ENCODE assay signal across 1 cellular context in genomic region chr11:70209391-70209912, GRCh38.
TF ChIP-seq lines count a peak whose summit lies in the region.

No MANE protein-coding gene starts in this region.

TF ChIP-seq in GM23338, 12 proteins besides CTCF, POLR2A, EP300 and RAD21 (continued from another document):
- TF ChIP-seq, protein P1, sequence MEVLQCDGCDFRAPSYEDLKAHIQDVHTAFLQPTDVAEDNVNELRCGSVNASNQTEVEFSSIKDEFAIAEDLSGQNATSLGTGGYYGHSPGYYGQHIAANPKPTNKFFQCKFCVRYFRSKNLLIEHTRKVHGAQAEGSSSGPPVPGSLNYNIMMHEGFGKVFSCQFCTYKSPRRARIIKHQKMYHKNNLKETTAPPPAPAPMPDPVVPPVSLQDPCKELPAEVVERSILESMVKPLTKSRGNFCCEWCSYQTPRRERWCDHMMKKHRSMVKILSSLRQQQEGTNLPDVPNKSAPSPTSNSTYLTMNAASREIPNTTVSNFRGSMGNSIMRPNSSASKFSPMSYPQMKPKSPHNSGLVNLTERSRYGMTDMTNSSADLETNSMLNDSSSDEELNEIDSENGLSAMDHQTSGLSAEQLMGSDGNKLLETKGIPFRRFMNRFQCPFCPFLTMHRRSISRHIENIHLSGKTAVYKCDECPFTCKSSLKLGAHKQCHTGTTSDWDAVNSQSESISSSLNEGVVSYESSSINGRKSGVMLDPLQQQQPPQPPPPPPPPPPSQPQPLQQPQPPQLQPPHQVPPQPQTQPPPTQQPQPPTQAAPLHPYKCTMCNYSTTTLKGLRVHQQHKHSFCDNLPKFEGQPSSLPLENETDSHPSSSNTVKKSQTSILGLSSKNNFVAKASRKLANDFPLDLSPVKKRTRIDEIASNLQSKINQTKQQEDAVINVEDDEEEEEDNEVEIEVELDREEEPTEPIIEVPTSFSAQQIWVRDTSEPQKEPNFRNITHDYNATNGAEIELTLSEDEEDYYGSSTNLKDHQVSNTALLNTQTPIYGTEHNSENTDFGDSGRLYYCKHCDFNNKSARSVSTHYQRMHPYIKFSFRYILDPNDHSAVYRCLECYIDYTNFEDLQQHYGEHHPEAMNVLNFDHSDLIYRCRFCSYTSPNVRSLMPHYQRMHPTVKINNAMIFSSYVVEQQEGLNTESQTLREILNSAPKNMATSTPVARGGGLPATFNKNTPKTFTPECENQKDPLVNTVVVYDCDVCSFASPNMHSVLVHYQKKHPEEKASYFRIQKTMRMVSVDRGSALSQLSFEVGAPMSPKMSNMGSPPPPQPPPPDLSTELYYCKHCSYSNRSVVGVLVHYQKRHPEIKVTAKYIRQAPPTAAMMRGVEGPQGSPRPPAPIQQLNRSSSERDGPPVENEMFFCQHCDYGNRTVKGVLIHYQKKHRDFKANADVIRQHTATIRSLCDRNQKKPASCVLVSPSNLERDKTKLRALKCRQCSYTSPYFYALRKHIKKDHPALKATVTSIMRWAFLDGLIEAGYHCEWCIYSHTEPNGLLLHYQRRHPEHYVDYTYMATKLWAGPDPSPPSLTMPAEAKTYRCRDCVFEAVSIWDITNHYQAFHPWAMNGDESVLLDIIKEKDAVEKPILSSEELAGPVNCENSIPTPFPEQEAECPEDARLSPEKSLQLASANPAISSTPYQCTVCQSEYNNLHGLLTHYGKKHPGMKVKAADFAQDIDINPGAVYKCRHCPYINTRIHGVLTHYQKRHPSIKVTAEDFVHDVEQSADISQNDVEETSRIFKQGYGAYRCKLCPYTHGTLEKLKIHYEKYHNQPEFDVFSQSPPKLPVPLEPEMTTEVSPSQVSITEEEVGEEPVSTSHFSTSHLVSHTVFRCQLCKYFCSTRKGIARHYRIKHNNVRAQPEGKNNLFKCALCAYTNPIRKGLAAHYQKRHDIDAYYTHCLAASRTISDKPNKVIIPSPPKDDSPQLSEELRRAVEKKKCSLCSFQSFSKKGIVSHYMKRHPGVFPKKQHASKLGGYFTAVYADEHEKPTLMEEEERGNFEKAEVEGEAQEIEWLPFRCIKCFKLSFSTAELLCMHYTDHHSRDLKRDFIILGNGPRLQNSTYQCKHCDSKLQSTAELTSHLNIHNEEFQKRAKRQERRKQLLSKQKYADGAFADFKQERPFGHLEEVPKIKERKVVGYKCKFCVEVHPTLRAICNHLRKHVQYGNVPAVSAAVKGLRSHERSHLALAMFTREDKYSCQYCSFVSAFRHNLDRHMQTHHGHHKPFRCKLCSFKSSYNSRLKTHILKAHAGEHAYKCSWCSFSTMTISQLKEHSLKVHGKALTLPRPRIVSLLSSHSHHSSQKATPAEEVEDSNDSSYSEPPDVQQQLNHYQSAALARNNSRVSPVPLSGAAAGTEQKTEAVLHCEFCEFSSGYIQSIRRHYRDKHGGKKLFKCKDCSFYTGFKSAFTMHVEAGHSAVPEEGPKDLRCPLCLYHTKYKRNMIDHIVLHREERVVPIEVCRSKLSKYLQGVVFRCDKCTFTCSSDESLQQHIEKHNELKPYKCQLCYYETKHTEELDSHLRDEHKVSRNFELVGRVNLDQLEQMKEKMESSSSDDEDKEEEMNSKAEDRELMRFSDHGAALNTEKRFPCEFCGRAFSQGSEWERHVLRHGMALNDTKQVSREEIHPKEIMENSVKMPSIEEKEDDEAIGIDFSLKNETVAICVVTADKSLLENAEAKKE (CRISPR knock-in tag; IDR thresholded peaks at IDR 0.05) = no peak
- TF ChIP-seq POLR2AphosphoS5 (IDR thresholded peaks at IDR 0.05; ENCODE audit: low read depth) (no peak; the same call in 1 of the 2 replicates), EZH2phosphoT487 (IDR thresholded peaks at IDR 0.05; ENCODE audit: unreplicated experiment) (no peak), JUNB (IDR thresholded peaks at IDR 0.05; ENCODE audit: unreplicated experiment) (no peak), EZH2 (IDR thresholded peaks at IDR 0.05; ENCODE audit: low read depth, unreplicated experiment) (no peak)
- TF ChIP-seq, protein P2, sequence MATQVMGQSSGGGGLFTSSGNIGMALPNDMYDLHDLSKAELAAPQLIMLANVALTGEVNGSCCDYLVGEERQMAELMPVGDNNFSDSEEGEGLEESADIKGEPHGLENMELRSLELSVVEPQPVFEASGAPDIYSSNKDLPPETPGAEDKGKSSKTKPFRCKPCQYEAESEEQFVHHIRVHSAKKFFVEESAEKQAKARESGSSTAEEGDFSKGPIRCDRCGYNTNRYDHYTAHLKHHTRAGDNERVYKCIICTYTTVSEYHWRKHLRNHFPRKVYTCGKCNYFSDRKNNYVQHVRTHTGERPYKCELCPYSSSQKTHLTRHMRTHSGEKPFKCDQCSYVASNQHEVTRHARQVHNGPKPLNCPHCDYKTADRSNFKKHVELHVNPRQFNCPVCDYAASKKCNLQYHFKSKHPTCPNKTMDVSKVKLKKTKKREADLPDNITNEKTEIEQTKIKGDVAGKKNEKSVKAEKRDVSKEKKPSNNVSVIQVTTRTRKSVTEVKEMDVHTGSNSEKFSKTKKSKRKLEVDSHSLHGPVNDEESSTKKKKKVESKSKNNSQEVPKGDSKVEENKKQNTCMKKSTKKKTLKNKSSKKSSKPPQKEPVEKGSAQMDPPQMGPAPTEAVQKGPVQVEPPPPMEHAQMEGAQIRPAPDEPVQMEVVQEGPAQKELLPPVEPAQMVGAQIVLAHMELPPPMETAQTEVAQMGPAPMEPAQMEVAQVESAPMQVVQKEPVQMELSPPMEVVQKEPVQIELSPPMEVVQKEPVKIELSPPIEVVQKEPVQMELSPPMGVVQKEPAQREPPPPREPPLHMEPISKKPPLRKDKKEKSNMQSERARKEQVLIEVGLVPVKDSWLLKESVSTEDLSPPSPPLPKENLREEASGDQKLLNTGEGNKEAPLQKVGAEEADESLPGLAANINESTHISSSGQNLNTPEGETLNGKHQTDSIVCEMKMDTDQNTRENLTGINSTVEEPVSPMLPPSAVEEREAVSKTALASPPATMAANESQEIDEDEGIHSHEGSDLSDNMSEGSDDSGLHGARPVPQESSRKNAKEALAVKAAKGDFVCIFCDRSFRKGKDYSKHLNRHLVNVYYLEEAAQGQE (IDR thresholded peaks at IDR 0.05; ENCODE audit: unreplicated experiment) = no peak
